In the genomic region with DNA sequence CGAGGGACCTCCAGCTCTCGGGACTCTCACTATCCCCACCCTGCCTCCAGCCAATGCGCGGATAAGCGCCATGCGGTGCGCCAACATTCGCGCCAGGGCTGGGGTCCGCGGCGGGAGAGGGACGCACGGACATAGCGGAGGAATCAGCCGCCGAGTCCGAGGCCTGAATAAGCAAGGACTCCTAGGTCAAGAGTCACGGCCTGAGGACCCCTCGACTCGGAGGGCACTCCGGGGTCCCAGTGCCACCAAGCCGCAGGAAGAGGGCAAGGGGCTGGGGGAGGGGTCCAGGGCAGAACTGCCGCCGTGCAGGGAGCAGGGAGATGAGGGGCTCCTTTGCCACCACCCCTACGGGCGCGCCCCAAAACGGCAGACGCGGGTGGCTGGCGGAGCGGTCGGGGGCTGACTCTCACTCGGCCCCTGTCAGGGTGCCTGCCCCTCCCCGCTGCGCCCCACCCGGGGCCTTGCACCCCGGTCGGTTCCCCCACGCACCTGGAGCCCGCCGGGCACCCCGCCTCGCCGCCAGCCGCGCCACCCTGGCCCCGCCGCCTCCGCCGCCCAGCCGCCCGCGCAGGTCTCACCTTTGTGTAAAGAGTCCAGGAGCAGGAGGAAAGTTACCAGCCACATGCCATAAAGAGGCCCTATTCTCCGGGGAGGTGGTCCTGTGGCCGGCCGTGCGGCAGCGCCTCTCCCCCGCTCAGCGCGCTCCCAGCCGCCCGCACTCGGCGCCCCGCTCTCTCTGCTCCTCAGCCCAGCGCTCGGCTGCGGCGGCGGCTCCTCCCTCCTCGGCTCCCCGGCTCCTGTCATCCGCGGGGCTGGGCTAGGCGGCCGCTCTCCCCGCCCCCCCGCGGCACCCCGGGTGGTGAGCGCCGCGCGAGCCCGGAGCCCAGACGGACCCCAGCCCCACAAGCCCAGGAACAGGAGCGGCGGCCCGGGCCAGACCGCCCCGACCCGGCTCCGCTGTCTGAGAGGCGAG, we compare ENCODE assay signal across 8 cellular contexts. TPM values are rescaled to one million over a fixed set of nuclear protein-coding genes. Genes with fewer than 3 reads are reported as not detected.
DNase-seq lines count a peak whose midpoint lies in the region; ATAC-seq, FAIRE-seq and TF ChIP-seq lines count a peak whose summit lies in the region.

TSS of gene DSCAML1 (minus strand) at position 761 of the 973 bp plus-strand sequence. CDS start at position 624, 137 bp downstream.

- ATAC-seq in GM12878, result no peak
- ATAC-seq in left lobe of liver, result peak; percentile 58
- peak; percentile 52 for ATAC-seq in stimulated activated naive CD8-positive, alpha-beta T cell treated with anti-CD3 and anti-CD28 coated beads, Interleukin-15, Interleukin-2, amounts not matched to agents 100 U/mL and 50 U/mL, for 24 hours
- no peak for ATAC-seq in HG03571 (IDR thresholded peaks at IDR 0.05; ENCODE audit: unreplicated experiment)

- TF ChIP-seq CTCF in A673 (conservative IDR thresholded peaks at IDR 0.05; ENCODE audit: low read depth, low read length) (no peak), GM12878 (IDR thresholded peaks at IDR 0.05 in 2 of 3, conservative IDR thresholded peaks at IDR 0.05 in 1 of 3; ENCODE audit: control insufficient read depth in 2 of 3, extremely low read depth in 1 of 3, insufficient read depth in 1 of 3, low read depth in 3 of 3, low read length in 3 of 3) (no peak)

- no peaks in the 10 kb centered on the region for H4K20me1 ChIP-seq in GM12878 (ENCODE audit: control insufficient read depth, insufficient read depth)

- H3K79me2 ChIP-seq in GM12878 (ENCODE audit: control insufficient read depth, insufficient read depth, low read length), result no peaks in the 10 kb centered on the region

- TF ChIP-seq RAD21 in GM12878 (IDR thresholded peaks at IDR 0.05; ENCODE audit: insufficient read depth, low read depth, low read length), result no peak

- RAD21 ChIA-PET in GM12878 (lab: Charles Lee; ENCODE audit: unreplicated experiment), result no interaction called here

- H3K27me3 ChIP-seq in A673 (replicated peaks; ENCODE audit: insufficient read depth, low read depth, low read length, poor library complexity) (peaks cover 80% of the 10 kb centered on the region), GM12878 (replicated peaks in 1 of 2; ENCODE audit: control insufficient read depth in 2 of 2, insufficient read depth in 2 of 2, low read length in 1 of 2) (peaks cover 4 to 8% of the 10 kb centered on the region in 2 experiments; a peak in 3 of 4 replicates)

- peaks cover 3% of the 10 kb centered on the region for H3K4me1 ChIP-seq in A673 (ENCODE audit: insufficient read depth, low read length, poor library complexity, severe bottlenecking)
- no peaks in the 10 kb centered on the region for H3K4me1 ChIP-seq in GM12878 (ENCODE audit: control insufficient read depth, insufficient read depth, low read length)

- H2AFZ ChIP-seq in GM12878 (ENCODE audit: control insufficient read depth, low read depth, low read length), result no peak within 1 kb of the TSS

- FAIRE-seq in GM12878 (lab: Jason Lieb, UNC), result no peak

- DNase-seq in A673 (ENCODE audit: low spot score) (peak; percentile 26), NCI-H1105 (lab: John Stamatoyannopoulos, UW) (peak; percentile 35), GM12878 (ENCODE audit: low read depth, low spot score) (no peak), left lobe of liver (ENCODE audit: low spot score) (no peak), HT-29 (ENCODE audit: low spot score) (no peak), GOT3 (lab: John Stamatoyannopoulos, UW) (no peak)
- peak; percentile 56 for DNase-seq in stimulated activated naive CD8-positive, alpha-beta T cell treated with anti-CD3 and anti-CD28 coated beads, Interleukin-15, Interleukin-2, amounts not matched to agents 100 U/mL and 50 U/mL, for 24 hours

- H3K27ac ChIP-seq in A673 (ENCODE audit: low read depth, low read length, poor library complexity, severe bottlenecking) (no peak within 1 kb of the TSS), GM12878 (ENCODE audit: control insufficient read depth, insufficient read depth) (no peak within 1 kb of the TSS)

- POLR2A ChIA-PET in A673 (lab: Charles Lee; ENCODE audit: low non-redundant PET), result no interaction called here
- POLR2A ChIA-PET in GM12878 (lab: Charles Lee), result no interaction called here

- no peak within 1 kb of the TSS for H3K9ac ChIP-seq in GM12878 (ENCODE audit: control insufficient read depth, insufficient read depth, low read length)

- CTCF ChIA-PET in A673 (lab: Charles Lee) (interaction anchor here (0.5 kb wide), 1 partner anchor 46 kb away, joined by 3 read pairs; no protein-coding TSS in a partner anchor), GM12878 (lab: Yijun Ruan, JAX) (no interaction called here)

- H3K36me3 ChIP-seq in A673 (ENCODE audit: insufficient read depth, low read length, poor library complexity, severe bottlenecking), result no peaks in the 10 kb centered on the region
- H3K36me3 ChIP-seq in GM12878 (ENCODE audit: control insufficient read depth in 2 of 2, insufficient read depth in 2 of 2, low read length in 1 of 2), result no peaks in the 10 kb centered on the region

- no peak within 1 kb of the TSS for H3K4me2 ChIP-seq in GM12878 (ENCODE audit: control insufficient read depth, insufficient read depth)

- WGBS in GM12878 (ENCODE audit: insufficient coverage, insufficient replicate concordance, low lambda C conversion rate, missing lambda C conversion rate), result 36% methylated on average over 50 of the region's 97 CpGs

- TF ChIP-seq EP300 in GM12878 (IDR thresholded peaks at IDR 0.05; ENCODE audit: borderline replicate concordance in 1 of 2, control insufficient read depth in 1 of 2, low read depth in 2 of 2, low read length in 2 of 2), result no peak

- peak within 1 kb of the TSS; percentile 28 for H3K4me3 ChIP-seq in A673 (ENCODE audit: low read depth, low read length, poor library complexity, severe bottlenecking)
- H3K4me3 ChIP-seq in GM12878, result no peak within 1 kb of the TSS

- in situ Hi-C loops in GM12878 (cut with MboI), result no loop called here

- H3K9me3 ChIP-seq in A673 (ENCODE audit: low read depth, low read length, poor library complexity, severe bottlenecking), result no peaks in the 10 kb centered on the region
- no peaks in the 10 kb centered on the region for H3K9me3 ChIP-seq in GM12878 (replicated peaks; ENCODE audit: control insufficient read depth, insufficient read depth, low read length)

- BruUV-seq in A673 (replicated peaks; lab: Mats Ljungman, UMichigan) (no TSS peak), GM12878 (replicated peaks; lab: Mats Ljungman, UMichigan) (no TSS peak)

- SMC1A ChIA-PET in GM12878 (lab: Charles Lee; ENCODE audit: uncharacterized antibody, unreplicated experiment), result no interaction called here

- intact Hi-C loops in A673 (cut with micrococcal nuclease; ENCODE audit: unreplicated experiment) (no loop called here), GM12878 (cut with micrococcal nuclease; ENCODE audit: unreplicated experiment) (no loop called here)

- TF ChIP-seq POLR2A in GM12878 (IDR thresholded peaks at IDR 0.05; ENCODE audit: low read depth, low read length), result no peak

TF ChIP-seq in GM12878, 131 proteins besides CTCF, POLR2A, EP300 and RAD21:
- TF ChIP-seq SUZ12 (IDR thresholded peaks at IDR 0.05; ENCODE audit: unreplicated experiment) (peak; percentile 67), TCF3 (IDR thresholded peaks at IDR 0.05; ENCODE audit: borderline replicate concordance, insufficient read depth, low read depth, low read length) (no peak)

RNA-seq across cellular contexts. Expression of gene DSCAML1, which starts in this region (rescaled TPM):
- total RNA-seq in A673 (2021), result not detected in 2 replicates
- 0.48 and 1.6 TPM in 2 replicates for total RNA-seq in GM12878 (2013; cell fraction: nucleolus; rRNA removed)
- 0.06 and 0.11 TPM in 2 replicates for total RNA-seq in GM12878 (2014; rRNA removed)
- 0.05 and 0.09 TPM in 2 replicates for total RNA-seq in GM12878 (2014; rRNA removed; fragmentation: Illumina TruSeq; extraction: Trizol)
- 0.13 TPM in 2 replicates for total RNA-seq in GM12878 (2021)
- polyA plus RNA-seq in GM12878 (2011; ENCODE audit: low read depth), result 0.03 TPM
- polyA plus RNA-seq in GM12878 (2011; rRNA removed), result 0.18 and 0.20 TPM in 2 replicates
- 0.39 and 0.47 TPM in 2 replicates for polyA plus RNA-seq in GM12878 (2011; cell fraction: cytosol; rRNA removed)
- polyA plus RNA-seq in GM12878 (2011; cell fraction: nucleus; rRNA removed), result 1.5 TPM in 2 replicates
- polyA plus RNA-seq in GM12878 (2012), result 0.15 and 0.39 TPM in 2 replicates
- polyA plus RNA-seq in GM12878 (2014; fragmentation: Illumina TruSeq; extraction: Trizol), result 0.06 and 0.11 TPM in 2 replicates
- polyA plus RNA-seq in GM12878 (2014; fragmentation: Nextera tagmentation; extraction: Ambion mirVana), result under 1 TPM in 1 of 2 experiments, not detected in 1; 0.03 TPM
- polyA plus RNA-seq in GM12878 (2014; rRNA removed), result 0.06 and 0.10 TPM in 2 replicates
- under 1 TPM; 0.03 TPM for polyA plus RNA-seq in GM12878 (2016; fragmentation: Nextera tagmentation; extraction: Ambion mirVana)
- 0.26 and 0.80 TPM in 2 replicates for polyA minus RNA-seq in GM12878 (2011; rRNA and poly(A)+ RNA removed)
- 0.27 TPM in 1 of 2 replicates, not detected in the other for polyA minus RNA-seq in GM12878 (2011; cell fraction: cytosol; rRNA and poly(A)+ RNA removed)
- 2.3 and 3.7 TPM in 2 replicates for polyA minus RNA-seq in GM12878 (2011; cell fraction: nucleus; rRNA and poly(A)+ RNA removed)
- total RNA-seq in left lobe of liver, result 1.4 TPM
- total RNA-seq in HT-29 (2014; rRNA removed; shearing (Covaris generic)), result 0.31 TPM in 1 of 2 replicates, not detected in the other

Comparison
In these comparisons a context has a peak if more than half of its experiments do, and no peak if none do; other contexts are left out.
1. Peak in DNase-seq and H3K4me3 ChIP-seq in A673; RNA of the gene not detected or under 1 TPM.
2. DNase-seq: peak in NCI-H1105 (single experiment) and stimulated activated naive CD8-positive, alpha-beta T cell treated with anti-CD3 and anti-CD28 coated beads, Interleukin-15, Interleukin-2, amounts not matched to agents 100 U/mL and 50 U/mL, for 24 hours (single experiment); none in GM12878 (single experiment), left lobe of liver (single experiment), HT-29 (single experiment) and GOT3 (single experiment).
3. ATAC-seq: peak in left lobe of liver (single experiment) and stimulated activated naive CD8-positive, alpha-beta T cell treated with anti-CD3 and anti-CD28 coated beads, Interleukin-15, Interleukin-2, amounts not matched to agents 100 U/mL and 50 U/mL, for 24 hours (single experiment); none in GM12878 (single experiment) and HG03571 (single experiment).